ENCODE assay signal across 17 cellular contexts in the genomic region with DNA sequence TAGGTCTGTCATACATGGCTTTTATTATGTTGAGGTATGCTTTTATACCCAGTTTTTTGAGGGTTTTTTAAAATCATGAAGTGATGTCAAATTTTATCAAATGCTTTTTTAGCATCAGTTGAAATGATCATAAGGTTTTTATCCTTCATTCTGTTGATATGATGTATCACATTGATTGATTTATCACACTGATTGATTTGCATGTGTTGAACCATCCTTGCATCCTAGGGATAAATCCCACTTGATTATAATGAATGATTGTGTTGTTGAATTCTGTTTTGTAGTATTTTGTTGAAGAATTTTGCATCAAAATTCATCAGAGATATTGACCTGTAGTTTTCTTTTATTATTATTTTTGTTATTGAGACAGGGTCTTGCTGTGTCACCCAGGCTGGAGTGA.
A peak's percentile ranks its signal among the peaks of the same experiment; 100 is the strongest.
DNase-seq lines count a peak whose midpoint lies in the region; ATAC-seq and TF ChIP-seq lines count a peak whose summit lies in the region.
"Had no signal": no experiment of that assay in that cellular context is flagged by ENCODE, and none has a peak within 500 bp of the region (broad histone marks: within the 10 kb centered on the region; RNA-seq: fewer than 3 reads in every experiment).

No MANE protein-coding gene starts in this region.

- H3K79me2 ChIP-seq in osteoblast (ENCODE audit: insufficient read depth, low read length): peaks cover 74% of the 10 kb centered on the region

- H3K27ac ChIP-seq in left ventricle myocardium inferior (replicated peaks) (peak overlapping the region; percentile 54), osteoblast (ENCODE audit: low read depth, low read length) (no peak overlapping the region)
- H3K27ac ChIP-seq: 22Rv1; A549; BLaER1 treated with 17β-estradiol and CSF1 and Interleukin-3, amounts not matched to agents 10 nM and 100 nM; C4-2B had no signal

- H3K9me3 ChIP-seq in left ventricle myocardium inferior (replicated peaks) (peaks cover 11% of the 10 kb centered on the region), osteoblast (ENCODE audit: low read depth, low read length) (no peaks in the 10 kb centered on the region)
- H3K9me3 ChIP-seq: A549, Caco-2 had no signal

- H3K4me1 ChIP-seq in left ventricle myocardium inferior (peaks cover 54% of the 10 kb centered on the region), osteoblast (ENCODE audit: insufficient read depth, low read length) (peaks cover 15% of the 10 kb centered on the region)
- H3K4me1 ChIP-seq: A549, Caco-2 had no signal

- intact Hi-C loops in left ventricle myocardium inferior (cut with micrococcal nuclease): loop anchor here (5.0 kb wide), 1 partner anchor 35 kb away; no protein-coding TSS in a partner anchor
- intact Hi-C loops in cardiac septum (cut with DNase I): no loop called here

- H3K36me3 ChIP-seq in left ventricle myocardium inferior: no peaks in the 10 kb centered on the region
- no peaks in the 10 kb centered on the region for H3K36me3 ChIP-seq in osteoblast (ENCODE audit: insufficient read depth, low read length)

- peaks cover 17% of the 10 kb centered on the region for H4K20me1 ChIP-seq in osteoblast (ENCODE audit: insufficient read depth, low read length)

- no peaks in the 10 kb centered on the region for H3K27me3 ChIP-seq in left ventricle myocardium inferior (ENCODE audit: low read depth)
- H3K27me3 ChIP-seq in osteoblast (ENCODE audit: insufficient read depth, low read length): no peaks in the 10 kb centered on the region
- H3K27me3 ChIP-seq: BLaER1 treated with 17β-estradiol and CSF1 and Interleukin-3, amounts not matched to agents 10 nM and 100 nM had no signal

- no peak overlapping the region for H3K4me3 Mint-ChIP-seq in chondrocyte (ENCODE audit: unreplicated experiment)
- H3K4me3 Mint-ChIP-seq: B cell; CD4-positive, alpha-beta T cell; CD8-positive, alpha-beta T cell had no signal

- H3K36me3 Mint-ChIP-seq in chondrocyte (ENCODE audit: low read depth): peaks cover 3% of the 10 kb centered on the region
- H3K36me3 Mint-ChIP-seq: CD8-positive, alpha-beta T cell had no signal

- H3K27me3 Mint-ChIP-seq in chondrocyte (ENCODE audit: low read depth): no peaks in the 10 kb centered on the region
- H3K27me3 Mint-ChIP-seq: B cell; CD4-positive, alpha-beta T cell had no signal

- H3K27ac Mint-ChIP-seq in chondrocyte (ENCODE audit: unreplicated experiment): peak overlapping the region; percentile 12
- H3K27ac Mint-ChIP-seq: B cell; CD4-positive, alpha-beta T cell; CD8-positive, alpha-beta T cell had no signal

- H3K4me2 ChIP-seq in osteoblast (ENCODE audit: insufficient read depth, low read length): no peak overlapping the region
- H3K4me2 ChIP-seq: A549; BLaER1 treated with 17β-estradiol and CSF1 and Interleukin-3, amounts not matched to agents 10 nM and 100 nM had no signal

- DNase-seq in left ventricle myocardium inferior: no peak
- no peak for DNase-seq in cardiac septum (ENCODE audit: low spot score)
- DNase-seq in chondrocyte (ENCODE audit: low spot score): no peak
- DNase-seq in osteoblast (ENCODE audit: insufficient read length, low spot score, missing footprints): no peak
- DNase-seq: AML-193; Caco-2; Calu3; CD4-positive, alpha-beta T cell; CD8-positive, alpha-beta T cell; DMS79 treated with DMSO at 0.1 percent for 48 hours; GF-D8 had no signal

- H3K4me1 Mint-ChIP-seq in chondrocyte (ENCODE audit: low read depth): peaks cover 52% of the 10 kb centered on the region

- H3K4me3 ChIP-seq in left ventricle myocardium inferior (no peak overlapping the region), osteoblast (ENCODE audit: insufficient read depth, low read length) (no peak overlapping the region)
- H3K4me3 ChIP-seq: A549; BLaER1 treated with 17β-estradiol and CSF1 and Interleukin-3, amounts not matched to agents 10 nM and 100 nM had no signal

- no peak overlapping the region for H2AFZ ChIP-seq in osteoblast (ENCODE audit: low read length)

- TF ChIP-seq CTCF in left ventricle myocardium inferior (IDR thresholded peaks at IDR 0.05; ENCODE audit: borderline replicate concordance): no peak
- no peak for TF ChIP-seq CTCF in chondrocyte (IDR thresholded peaks at IDR 0.05)
- TF ChIP-seq CTCF in osteoblast (IDR thresholded peaks at IDR 0.05; ENCODE audit: extremely low read depth, low read depth, low read length): no peak

- H3K9me3 Mint-ChIP-seq in chondrocyte (ENCODE audit: low read depth): peaks cover 17% of the 10 kb centered on the region
- H3K9me3 Mint-ChIP-seq: CD4-positive, alpha-beta T cell; CD8-positive, alpha-beta T cell had no signal

- ATAC-seq in GM19397 (IDR thresholded peaks at IDR 0.05; ENCODE audit: unreplicated experiment): no peak
- ATAC-seq: A549; CD8-positive, alpha-beta T cell had no signal
